Comparison of ENCODE assay signal across 19 cellular contexts in the genomic region with DNA sequence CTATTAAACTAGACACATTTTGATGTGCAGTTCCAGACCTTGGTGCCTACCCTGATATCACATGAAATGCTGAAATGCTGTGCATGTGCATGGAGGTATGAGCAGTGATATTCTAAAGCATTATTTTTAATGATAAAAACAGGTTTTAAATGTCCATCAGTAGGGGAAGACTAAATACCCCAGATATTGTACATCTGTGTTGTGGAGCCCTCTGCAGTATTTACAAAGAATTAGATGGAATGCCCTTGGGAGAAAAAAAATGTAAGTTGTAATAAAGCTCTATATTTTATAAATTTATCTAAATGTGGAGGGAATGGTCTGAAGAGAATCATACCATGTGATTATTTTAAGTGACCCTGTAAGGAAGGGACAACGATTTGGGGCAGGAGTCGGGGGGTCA. TPM values are rescaled to one million over a fixed set of nuclear protein-coding genes. Genes with fewer than 3 reads are reported as not detected.
DNase-seq lines count a peak whose midpoint lies in the region; ATAC-seq, FAIRE-seq and TF ChIP-seq lines count a peak whose summit lies in the region.
"Had no signal": no experiment of that assay in that cellular context is flagged by ENCODE, and none has a peak within 500 bp of the region (broad histone marks: within the 10 kb centered on the region; RNA-seq: fewer than 3 reads in every experiment).

No MANE protein-coding gene starts in this region.

- no peak for ATAC-seq in IMR-90 (ENCODE audit: low read depth)
- ATAC-seq in left ventricle myocardium superior: no peak
- ATAC-seq: psoas muscle had no signal

- H3K36me3 Mint-ChIP-seq in endothelial cell (ENCODE audit: low read depth, unreplicated experiment): no peaks in the 10 kb centered on the region

- H3K4ac ChIP-seq in IMR-90 (ENCODE audit: low read depth, low read length): no peak overlapping the region

- no peak overlapping the region for H2BK5ac ChIP-seq in IMR-90 (ENCODE audit: low read depth, low read length, poor library complexity, severe bottlenecking)

- H3K27ac Mint-ChIP-seq in endothelial cell (ENCODE audit: unreplicated experiment): no peak overlapping the region

- POLR2A ChIA-PET in BJ (lab: Charles Lee): interaction anchor here (0.5 kb wide), 1 partner anchor 9 kb away, joined by 3 read pairs; no protein-coding TSS in a partner anchor
- POLR2A ChIA-PET in IMR-90 (lab: Charles Lee; ENCODE audit: unreplicated experiment): no interaction called here

- no peaks in the 10 kb centered on the region; the same call in 1 of the 2 replicates for H3K9me3 ChIP-seq in IMR-90 (ENCODE audit: control insufficient read depth, insufficient read depth, low read length)
- H3K9me3 ChIP-seq: adrenal gland, MG63, SJSA1 had no signal

- no peak overlapping the region for H3K23ac ChIP-seq in IMR-90 (ENCODE audit: low read depth, low read length)

- H2BK120ac ChIP-seq in IMR-90 (ENCODE audit: low read depth, low read length): no peak overlapping the region

- CTCF ChIA-PET in BJ (lab: Yijun Ruan, JAX): interaction anchor here (0.9 to 17.0 kb wide), 4 partner anchors 10 to 191 kb away, joined by 3 to 280 read pairs (median 12); no protein-coding TSS in a partner anchor
- CTCF ChIA-PET in IMR-90 (lab: Yijun Ruan, JAX): interaction anchor here (0.6 to 1.7 kb wide), 2 partner anchors 188 to 468 kb away, joined by 4 to 8 read pairs; no protein-coding TSS in a partner anchor

- no peak overlapping the region for H2AFZ ChIP-seq in IMR-90 (replicated peaks; ENCODE audit: low read length, poor library complexity)

- intact Hi-C loops in IMR-90 (cut with micrococcal nuclease): no loop called here
- intact Hi-C loops in left ventricle myocardium superior (cut with micrococcal nuclease): no loop called here

- peaks cover 2% of the 10 kb centered on the region for H3K27me3 Mint-ChIP-seq in endothelial cell (ENCODE audit: unreplicated experiment)

- peak; percentile 41 for TF ChIP-seq RAD21 in IMR-90 (IDR thresholded peaks at IDR 0.05; ENCODE audit: low read length)

- DNase-seq in BJ (ENCODE audit: low read depth) (no peak), IMR-90 (peak; percentile 12), astrocyte of the cerebellum (ENCODE audit: low read depth) (no peak), kidney glomerular epithelial cell (lab: John Stamatoyannopoulos, UW) (peak; percentile 13), left ventricle myocardium superior (no peak), endothelial cell (ENCODE audit: low spot score) (no peak), H54 (ENCODE audit: insufficient read length, low spot score) (no peak)
- DNase-seq: adrenal gland; C1 segment of cervical spinal cord; effector memory CD4-positive, alpha-beta T cell; GOT3; MG63; NCI-H1930; NCI-H524; psoas muscle; stimulated activated CD4-positive, alpha-beta T cell treated with anti-CD3 and anti-CD28 coated beads, Interleukin-12 subunit alpha, Interleukin-12 subunit beta, amount 100 ng/mL, for 4 hours; T-helper 9 cell had no signal

- in situ Hi-C loops in IMR-90 (cut with MboI; ENCODE audit: low sequenced_read_pairs): no loop called here
- in situ Hi-C loops in astrocyte of the cerebellum (cut with HindIII; ENCODE audit: low sequenced_read_pairs): loop anchor here (10.0 kb wide), 1 partner anchor 191 kb away; no protein-coding TSS in a partner anchor

- no peak overlapping the region for H3K4me3 Mint-ChIP-seq in endothelial cell (ENCODE audit: unreplicated experiment)

- H3K9ac ChIP-seq in IMR-90 (ENCODE audit: low read depth, low read length): no peak overlapping the region

- no TSS peak for BruUV-seq in IMR-90 (replicated peaks; lab: Mats Ljungman, UMichigan)

- no peak overlapping the region for H2AK5ac ChIP-seq in IMR-90 (ENCODE audit: low read depth, low read length)

- H2AK9ac ChIP-seq in IMR-90 (replicated peaks; ENCODE audit: low read depth, low read length, poor library complexity): no peak overlapping the region

- TF ChIP-seq CTCF in BJ (IDR thresholded peaks at IDR 0.05; ENCODE audit: insufficient read depth, low read depth, low read length) (peak; percentile 21; the same call in 1 of the 2 replicates), IMR-90 (conservative IDR thresholded peaks at IDR 0.05; ENCODE audit: low read depth, low read length) (peak; percentile 40), astrocyte of the cerebellum (IDR thresholded peaks at IDR 0.05; ENCODE audit: low read depth, low read length, missing control alignments) (peak; percentile 11), endothelial cell (IDR thresholded peaks at IDR 0.05; ENCODE audit: unreplicated experiment) (no peak)

- no peak overlapping the region for H4K91ac ChIP-seq in IMR-90 (ENCODE audit: insufficient read depth, low read depth, low read length)

- H2BK20ac ChIP-seq in IMR-90 (ENCODE audit: low read depth, low read length): no peak overlapping the region

- no peak overlapping the region for H3K18ac ChIP-seq in IMR-90 (ENCODE audit: low read depth, low read length)

- no peaks in the 10 kb centered on the region for H3K4me1 Mint-ChIP-seq in endothelial cell (ENCODE audit: unreplicated experiment)

- H3K4me3 ChIP-seq in BJ (ENCODE audit: low read depth, low read length): no peak overlapping the region
- no peak overlapping the region for H3K4me3 ChIP-seq in IMR-90 (ENCODE audit: insufficient read depth, low read depth, low read length)
- H3K4me3 ChIP-seq in astrocyte of the cerebellum (ENCODE audit: low read depth, low read length): no peak overlapping the region
- H3K4me3 ChIP-seq: adrenal gland, MG63, psoas muscle, SJSA1 had no signal

- H3K27me3 ChIP-seq in BJ (ENCODE audit: control insufficient read depth, insufficient read depth, low read length) (no peaks in the 10 kb centered on the region; the same call in 1 of the 2 replicates), IMR-90 (ENCODE audit: control insufficient read depth, insufficient read depth, low read length) (no peaks in the 10 kb centered on the region)
- H3K27me3 ChIP-seq: MG63, SJSA1 had no signal

- dilution Hi-C loops in IMR-90 (cut with HindIII; ENCODE audit: low sequenced_read_pairs, unreplicated experiment): loop anchor here (25.0 kb wide), 1 partner anchor 194 kb away; no protein-coding TSS in a partner anchor

- no peaks in the 10 kb centered on the region for H3K79me1 ChIP-seq in IMR-90 (ENCODE audit: low read depth in 1 of 2, low read length in 2 of 2)

- no peak overlapping the region for H3K27ac ChIP-seq in IMR-90 (ENCODE audit: insufficient read depth, low read length)
- H3K27ac ChIP-seq: adrenal gland, psoas muscle, SJSA1 had no signal

- FAIRE-seq in H54 (lab: Jason Lieb, UNC): no peak

- no peak overlapping the region for H4K5ac ChIP-seq in IMR-90 (ENCODE audit: low read depth, low read length)

- no peak overlapping the region for H3K4me2 ChIP-seq in IMR-90 (ENCODE audit: low read depth, low read length)

- H3K9me1 ChIP-seq in IMR-90 (ENCODE audit: insufficient read depth, low read length): no peaks in the 10 kb centered on the region

- WGBS in IMR-90 (ENCODE audit: extremely low coverage in 2 of 2, insufficient read length in 1 of 2), 2 experiments: 20% methylated on average over 1 of the region's 2 CpGs; no CpG with 5 or more reads in 1 of the 2 experiments

- TF ChIP-seq POLR2A in IMR-90 (IDR thresholded peaks at IDR 0.05; ENCODE audit: low read depth, low read length) (no peak), H54 (IDR thresholded peaks at IDR 0.05; ENCODE audit: low read depth, low read length) (no peak)

- no peak overlapping the region for H4K8ac ChIP-seq in IMR-90 (ENCODE audit: low read depth in 2 of 2, low read length in 2 of 2)

- H3K4me1 ChIP-seq in IMR-90 (ENCODE audit: control insufficient read depth, insufficient read depth, low read length): no peaks in the 10 kb centered on the region
- H3K4me1 ChIP-seq: adrenal gland, psoas muscle, SJSA1 had no signal

- no peak overlapping the region for H3K56ac ChIP-seq in IMR-90 (ENCODE audit: extremely low read depth, insufficient read depth, low read length)

- no peak overlapping the region for H2BK15ac ChIP-seq in IMR-90 (ENCODE audit: low read depth, low read length)

- H4K20me1 ChIP-seq in IMR-90 (ENCODE audit: insufficient read depth, low read length): no peaks in the 10 kb centered on the region

- peaks cover 4% of the 10 kb centered on the region for H3K9me3 Mint-ChIP-seq in endothelial cell (ENCODE audit: unreplicated experiment)

- no peaks in the 10 kb centered on the region for H3K36me3 ChIP-seq in BJ (ENCODE audit: control insufficient read depth, insufficient read depth, low read length)
- no peaks in the 10 kb centered on the region for H3K36me3 ChIP-seq in IMR-90 (ENCODE audit: control insufficient read depth, insufficient read depth, low read length)
- H3K36me3 ChIP-seq: adrenal gland, MG63, SJSA1 had no signal

- no peak overlapping the region for H3K14ac ChIP-seq in IMR-90 (replicated peaks; ENCODE audit: low read depth, low read length)

TF ChIP-seq in IMR-90, 13 proteins besides CTCF, POLR2A, EP300 and RAD21:
- TF ChIP-seq SMC3 (IDR thresholded peaks at IDR 0.05; ENCODE audit: low read depth, low read length) (peak; percentile 52; the same call in 1 of the 2 replicates), MXI1 (IDR thresholded peaks at IDR 0.05; ENCODE audit: borderline replicate concordance, low read depth, low read length) (no peak), RFX5 (IDR thresholded peaks at IDR 0.05; ENCODE audit: low read depth, low read length) (no peak), FOS (IDR thresholded peaks at IDR 0.05; ENCODE audit: low read depth, low read length) (no peak), MAFK (IDR thresholded peaks at IDR 0.05; ENCODE audit: low read depth, low read length) (no peak)

RNA-seq across cellular contexts. Expression of a gene that starts 39.1 kb away (rescaled TPM):
- polyA plus RNA-seq in BJ (2011; rRNA removed) (not detected in 2 replicates), IMR-90 (2012; rRNA removed) (not detected in 2 replicates)
- polyA minus RNA-seq in BJ (2011; rRNA and poly(A)+ RNA removed): not detected in 2 replicates
- total RNA-seq in IMR-90 (2012; rRNA removed) (not detected in 2 replicates), left ventricle myocardium superior (4.1 TPM), endothelial cell (ENCODE audit: unreplicated experiment) (2.5 TPM)
- polyA plus RNA-seq in IMR-90 (2012; cell fraction: cytosol; rRNA removed): not detected in 2 replicates
- polyA plus RNA-seq in IMR-90 (2012; cell fraction: nucleus; rRNA removed; ENCODE audit: low replicate concordance): not detected in 2 replicates
- total RNA-seq: OCI-LY7, psoas muscle, SJSA1 had no signal
- polyA plus RNA-seq: psoas muscle had no signal

Comparison
In these comparisons a context has a peak if more than half of its experiments do, and no peak if none do; other contexts are left out.
1. DNase-seq: peak in IMR-90 (single experiment) and kidney glomerular epithelial cell (single experiment); none in BJ (single experiment), astrocyte of the cerebellum (single experiment), left ventricle myocardium superior (single experiment), endothelial cell (single experiment) and H54 (single experiment).